19 cellular contexts compared by ENCODE assay signal in the genomic region with DNA sequence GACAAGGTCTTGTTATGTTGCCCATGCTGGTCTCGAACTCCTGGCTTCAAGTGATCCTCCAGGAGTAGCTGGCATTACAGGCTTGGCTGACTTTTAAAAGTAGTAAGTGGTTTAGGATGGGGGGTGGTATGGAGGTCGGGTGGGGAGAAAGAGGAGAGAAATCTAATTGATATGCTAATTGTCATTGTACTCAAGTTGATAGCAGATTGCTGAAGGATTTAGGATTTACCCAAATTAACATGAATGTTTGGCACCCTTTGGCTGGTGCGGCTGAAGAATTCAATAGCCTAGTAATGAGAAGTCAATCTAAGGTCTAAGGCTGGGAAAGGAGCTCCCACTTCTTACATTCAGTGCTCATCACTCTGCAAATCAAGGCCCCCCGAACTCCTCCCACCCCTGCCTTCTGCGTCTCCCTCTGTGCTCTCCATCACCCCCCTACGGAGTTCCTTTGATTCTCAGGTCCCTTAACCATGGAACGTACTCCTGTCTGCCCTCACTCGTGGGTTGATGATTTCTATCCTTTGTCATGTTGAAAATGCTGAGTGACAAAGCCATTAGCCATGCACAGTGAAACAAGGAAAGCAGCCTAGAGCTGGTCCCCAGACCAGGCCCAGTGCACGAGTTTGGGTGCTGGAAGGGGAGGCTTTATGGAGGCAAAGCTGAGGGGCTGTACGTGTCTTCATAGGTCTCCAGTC. TPM values are rescaled to one million over a fixed set of nuclear protein-coding genes. Genes with fewer than 3 reads are reported as not detected.
DNase-seq lines count a peak whose midpoint lies in the region; ATAC-seq and TF ChIP-seq lines count a peak whose summit lies in the region.
"Had no signal": no experiment of that assay in that cellular context is flagged by ENCODE, and none has a peak within 500 bp of the region (broad histone marks: within the 10 kb centered on the region; RNA-seq: fewer than 3 reads in every experiment).

No MANE protein-coding gene starts in this region.

- H3K9me3 Mint-ChIP-seq in WTC11: no peaks in the 10 kb centered on the region
- H3K9me3 Mint-ChIP-seq: CD4-positive, alpha-beta T cell had no signal

- H3K4me1 Mint-ChIP-seq in WTC11: peaks cover 37% of the 10 kb centered on the region

- CTCF ChIA-PET in WTC11 (lab: Charles Lee): interaction anchor here (1.0 to 2.0 kb wide), 5 partner anchors 9 to 380 kb away, joined by 3 to 6 read pairs (median 3); no protein-coding TSS in a partner anchor

- peak; percentile 45 for DNase-seq in M059J (ENCODE audit: low read depth)
- DNase-seq in WTC11 (ENCODE audit: low spot score): peak; percentile 23
- DNase-seq in iPS-NIHi7 (ENCODE audit: extremely low spot score): peak; percentile 31
- no peak for DNase-seq in SIG-M5 (lab: John Stamatoyannopoulos, UW)
- DNase-seq in NCI-H748 (lab: John Stamatoyannopoulos, UW; ENCODE audit: unreplicated experiment): no peak
- DNase-seq in NCI-H1105 treated with DMSO at 0.1 percent for 48 hours (lab: John Stamatoyannopoulos, UW): no peak
- DNase-seq: 8988T; BE2C; CD4-positive, alpha-beta T cell; EL; NCI-H1436; NCI-H2029; NCI-H2171; NCI-H446; NCI-H774; SHP77 had no signal

- peak; percentile 71 for ATAC-seq in WTC11
- no peak for ATAC-seq in HG02970 (IDR thresholded peaks at IDR 0.05; ENCODE audit: low FRiP score, unreplicated experiment)
- ATAC-seq: Panc1 had no signal

- peaks cover 53% of the 10 kb centered on the region for H3K4me1 ChIP-seq in ES-I3 (ENCODE audit: insufficient read depth, low read length)
- H3K4me1 ChIP-seq: BE2C had no signal

- no peak overlapping the region for H3K27ac Mint-ChIP-seq in WTC11
- H3K27ac Mint-ChIP-seq: CD4-positive, alpha-beta T cell had no signal

- POLR2A ChIA-PET in WTC11 (lab: Charles Lee): no interaction called here

- no peaks in the 10 kb centered on the region for H3K36me3 Mint-ChIP-seq in WTC11

- no peak overlapping the region for H3K4me3 Mint-ChIP-seq in WTC11
- H3K4me3 Mint-ChIP-seq: CD4-positive, alpha-beta T cell had no signal

- H3K9me3 ChIP-seq in ES-I3 (ENCODE audit: control insufficient read depth, insufficient read depth, low read length): no peaks in the 10 kb centered on the region
- H3K9me3 ChIP-seq: BE2C had no signal

- H3K36me3 ChIP-seq in ES-I3 (ENCODE audit: insufficient read depth, low read length): no peaks in the 10 kb centered on the region
- H3K36me3 ChIP-seq: BE2C had no signal

- TF ChIP-seq CTCF in WTC11 (IDR thresholded peaks at IDR 0.05): no peak

- peak overlapping the region; percentile 12; the same call in 1 of the 2 replicates for H3K9ac ChIP-seq in ES-I3 (ENCODE audit: low read depth, low read length)

- no peaks in the 10 kb centered on the region for H3K27me3 Mint-ChIP-seq in WTC11 (ENCODE audit: low read depth)
- H3K27me3 Mint-ChIP-seq: CD4-positive, alpha-beta T cell had no signal

TF ChIP-seq in WTC11, 78 proteins besides CTCF, POLR2A, EP300 and RAD21:
- TF ChIP-seq ZNF423 (CRISPR knock-in tag; IDR thresholded peaks at IDR 0.05) (peak; percentile 66), PRRX2 (CRISPR knock-in tag; IDR thresholded peaks at IDR 0.05) (no peak)

RNA-seq across cellular contexts. Expression of gene CDH13, which starts 17.3 kb away (rescaled TPM):
- 51.0 and 61.5 TPM in 2 replicates for total RNA-seq in M059J (2014; rRNA removed; shearing (Covaris generic))
- 0.48 to 0.81 TPM (median 0.62 TPM) in 3 replicates for total RNA-seq in WTC11 (2021)
- total RNA-seq: CD4-positive, alpha-beta T cell had no signal

Comparison
In these comparisons a context has a peak if more than half of its experiments do, and no peak if none do; other contexts are left out.
1. DNase-seq: peak in M059J (single experiment), WTC11 (single experiment) and iPS-NIHi7 (single experiment); none in SIG-M5 (single experiment), NCI-H748 (single experiment) and NCI-H1105 treated with DMSO at 0.1 percent for 48 hours (single experiment).
2. RNA of gene CDH13, which starts 17.3 kb away (total RNA-seq): 51.0 to 61.5 TPM in M059J; 0.48 to 0.81 TPM in WTC11; every median in the first group is over 10 times any median in the second.